11 cellular contexts compared by ENCODE assay signal in the genomic region with DNA sequence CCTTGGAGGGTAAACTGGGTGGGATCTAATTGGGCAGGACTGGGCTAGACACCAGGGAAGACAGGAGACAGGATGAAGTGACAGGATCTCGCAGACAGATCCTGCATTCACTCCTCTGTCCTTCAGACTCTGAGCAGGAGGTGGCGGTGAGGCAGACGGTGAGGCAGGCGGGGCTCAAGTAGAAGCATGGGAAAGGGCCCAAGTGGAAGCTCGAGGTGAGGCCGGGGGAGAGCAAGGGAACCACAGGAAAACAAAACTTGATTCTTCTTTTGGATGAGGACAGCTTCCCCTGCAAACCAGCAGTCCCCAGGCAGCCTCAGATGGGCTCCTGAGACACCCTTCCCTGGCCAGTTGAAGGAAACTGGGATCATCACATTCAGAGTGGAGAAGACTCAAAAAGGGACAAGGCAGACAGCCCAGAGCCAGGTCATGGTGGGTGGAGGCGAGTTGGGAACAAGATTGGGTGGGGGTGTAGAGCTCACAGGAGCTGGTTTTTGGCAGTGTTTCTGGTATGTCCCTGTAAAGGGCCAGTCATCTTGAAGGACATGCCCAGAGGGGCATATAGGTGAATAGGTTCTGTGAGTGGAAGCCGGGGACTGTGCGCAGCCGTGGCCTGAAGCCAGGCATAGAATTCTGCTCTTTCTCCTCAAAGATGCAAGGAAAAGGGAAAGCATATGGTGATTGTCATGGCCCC. TPM values are rescaled to one million over a fixed set of nuclear protein-coding genes. Genes with fewer than 3 reads are reported as not detected.
A peak's percentile ranks its signal among the peaks of the same experiment; 100 is the strongest.
DNase-seq lines count a peak whose midpoint lies in the region; ATAC-seq, FAIRE-seq and TF ChIP-seq lines count a peak whose summit lies in the region.
"Had no signal": no experiment of that assay in that cellular context is flagged by ENCODE, and none has a peak within 500 bp of the region (broad histone marks: within the 10 kb centered on the region; RNA-seq: fewer than 3 reads in every experiment).

No MANE protein-coding gene starts in this region.

- no peak overlapping the region for H3K4ac ChIP-seq in H1 (replicated peaks; ENCODE audit: insufficient read length, low read depth, low read length)

- TF ChIP-seq POLR2A in H1 (IDR thresholded peaks at IDR 0.05; ENCODE audit: control extremely low read depth in 1 of 2, low read depth in 2 of 2, low read length in 2 of 2) = no peak

- FAIRE-seq in H1 (lab: Jason Lieb, UNC) = no peak

- H3K18ac ChIP-seq in H1 (ENCODE audit: extremely low read depth, low read length) = peak overlapping the region; percentile 25; the same call in 1 of the 2 replicates

- DNase-seq in CD4-positive, CD25-positive, alpha-beta regulatory T cell = no peak
- DNase-seq in HFFc6 (no peak), H1 (ENCODE audit: low read depth in 1 of 2, low spot score in 2 of 2) (peak in 1 of 2 experiments; percentile 50), myocyte (ENCODE audit: low read depth) (peak; percentile 53), NCI-H1092 (lab: John Stamatoyannopoulos, UW) (no peak), middle frontal gyrus (ENCODE audit: extremely low spot score, low spot score) (no peak), RPMI8226 (no peak), SW 1271 (lab: John Stamatoyannopoulos, UW) (no peak)
- DNase-seq: NCI-H1417; stimulated activated CD4-positive, alpha-beta T cell treated with anti-CD3 and anti-CD28 coated beads, Interleukin-1b, Interleukin-23, amount 100 ng/mL, for 48 hours; substantia nigra had no signal

- H2BK120ac ChIP-seq in H1 (replicated peaks; ENCODE audit: low read depth, low read length) = no peak overlapping the region

- no peak overlapping the region for H3K27ac ChIP-seq in CD4-positive, CD25-positive, alpha-beta regulatory T cell (ENCODE audit: insufficient read depth, low read length, poor library complexity, severe bottlenecking)
- no peak overlapping the region for H3K27ac ChIP-seq in H1 (ENCODE audit: low read depth, low read length)

- peak overlapping the region; percentile 43; the same call in 1 of the 2 replicates for H2AK5ac ChIP-seq in H1 (ENCODE audit: low read depth, low read length)

- H4K8ac ChIP-seq in H1 (ENCODE audit: extremely low read depth, insufficient read depth, low read length) = no peak overlapping the region; the same call in 1 of the 2 replicates

- 0 out of 2 replicates have a peak overlapping the region, but pooled peaks have one; percentile 41 for H2BK12ac ChIP-seq in H1 (ENCODE audit: low read depth, low read length)

- no peaks in the 10 kb centered on the region for H3K79me1 ChIP-seq in H1 (ENCODE audit: low read depth, low read length)

- no peak overlapping the region for H3K9ac ChIP-seq in H1 (replicated peaks in 1 of 4; ENCODE audit: extremely low read depth in 1 of 4, low read depth in 3 of 4, low read length in 3 of 4)

- peak overlapping the region; percentile 66 for H4K91ac ChIP-seq in H1 (replicated peaks; ENCODE audit: insufficient read length, low read length)

- H3K23me2 ChIP-seq in H1 (ENCODE audit: low read depth, low read length) = no peaks in the 10 kb centered on the region; the same call in none of the 2 replicates

- POLR2A ChIA-PET in H1 (lab: Charles Lee; ENCODE audit: partially characterized antibody) = interaction anchor here (1.0 to 18.0 kb wide), 7 partner anchors 16 to 592 kb away, joined by 3 to 343 read pairs (median 3); partner anchors contain the start of genes DDX20 and INKA2

- H3K9me3 ChIP-seq in CD4-positive, CD25-positive, alpha-beta regulatory T cell (ENCODE audit: control insufficient read depth in 2 of 2, low read length in 2 of 2) = no peaks in the 10 kb centered on the region
- no peaks in the 10 kb centered on the region for H3K9me3 ChIP-seq in H1 (ENCODE audit: insufficient read depth in 2 of 2, low read depth in 1 of 2, low read length in 1 of 2)

- H2BK5ac ChIP-seq in H1 (ENCODE audit: low read depth, low read length) = peak overlapping the region; percentile 49; the same call in 1 of the 2 replicates

- H3K27ac Mint-ChIP-seq in CD4-positive, CD25-positive, alpha-beta regulatory T cell = peak overlapping the region; percentile 8 to 90 (median 86)
- peak overlapping the region; percentile 15 for H3K27ac Mint-ChIP-seq in HFFc6

- peaks cover 6% of the 10 kb centered on the region for H3K36me3 ChIP-seq in CD4-positive, CD25-positive, alpha-beta regulatory T cell (ENCODE audit: control insufficient read depth, insufficient read depth, low read length)
- H3K36me3 ChIP-seq in H1 (ENCODE audit: control insufficient read depth in 2 of 4, insufficient read depth in 4 of 4, low read length in 3 of 4) = no peaks in the 10 kb centered on the region

- TF ChIP-seq CTCF in HFFc6 (IDR thresholded peaks at IDR 0.05) = no peak
- peak in 1 of 3 experiments; percentile 4; a peak in 1 of 4 replicates for TF ChIP-seq CTCF in H1 (IDR thresholded peaks at IDR 0.05; ENCODE audit: control extremely low read depth in 1 of 3, insufficient read depth in 1 of 3, low read depth in 1 of 3, low read length in 3 of 3)

- H4K20me1 ChIP-seq in H1 (replicated peaks in 1 of 2; ENCODE audit: control insufficient read depth in 1 of 2, insufficient read depth in 2 of 2, low read length in 2 of 2) = peaks cover 0 to 1% of the 10 kb centered on the region in 2 experiments

- peaks cover 6% of the 10 kb centered on the region for H3K36me3 Mint-ChIP-seq in CD4-positive, CD25-positive, alpha-beta regulatory T cell
- peaks cover 5% of the 10 kb centered on the region; the same call in 1 of the 2 replicates for H3K36me3 Mint-ChIP-seq in HFFc6 (ENCODE audit: low read depth)

- H3K4me3 Mint-ChIP-seq in CD4-positive, CD25-positive, alpha-beta regulatory T cell = peak overlapping the region in 2 of 4 donors; percentile 8 to 36
- H3K4me3 Mint-ChIP-seq in HFFc6 = no peak overlapping the region

- no peaks in the 10 kb centered on the region for H3K79me2 ChIP-seq in H1 (ENCODE audit: control insufficient read depth in 1 of 2, insufficient read depth in 2 of 2, low read length in 2 of 2)

- no peaks in the 10 kb centered on the region for H3K27me3 ChIP-seq in CD4-positive, CD25-positive, alpha-beta regulatory T cell (ENCODE audit: control insufficient read depth, insufficient read depth, low read length)
- H3K27me3 ChIP-seq in H1 (replicated peaks in 1 of 4; ENCODE audit: control insufficient read depth in 3 of 4, extremely low read depth in 1 of 4, insufficient read depth in 3 of 4, low read length in 3 of 4) = no peaks in the 10 kb centered on the region; a peak in 1 of 7 replicates

- H3K4me1 ChIP-seq in CD4-positive, CD25-positive, alpha-beta regulatory T cell (ENCODE audit: control insufficient read depth, insufficient read depth, low read length, poor library complexity, severe bottlenecking) = peaks cover 15% of the 10 kb centered on the region
- H3K4me1 ChIP-seq in H1 (replicated peaks in 1 of 4; ENCODE audit: control insufficient read depth in 3 of 4, insufficient read depth in 4 of 4, low read length in 3 of 4) = peaks cover 2 to 21% (median 14%) of the 10 kb centered on the region in 4 experiments

- TF ChIP-seq RAD21 in H1 (IDR thresholded peaks at IDR 0.05 in 1 of 2, conservative IDR thresholded peaks at IDR 0.05 in 1 of 2; ENCODE audit: low read depth in 2 of 2, low read length in 2 of 2) = no peak; a peak in 1 of 4 replicates

- H3K23ac ChIP-seq in H1 (ENCODE audit: insufficient read length) = no peak overlapping the region

- CTCF ChIA-PET in H1 (lab: Charles Lee; ENCODE audit: partially characterized antibody) = interaction anchor here (0.5 to 42.0 kb wide), 5 partner anchors 23 to 145 kb away, joined by 3 to 1070 read pairs (median 3); partner anchors contain the start of genes DDX20 and INKA2

- no peak overlapping the region for H3K14ac ChIP-seq in H1 (ENCODE audit: insufficient read length)

- H2AFZ ChIP-seq in H1 (ENCODE audit: low read length) = no peak overlapping the region

- no peaks in the 10 kb centered on the region for H3K27me3 Mint-ChIP-seq in CD4-positive, CD25-positive, alpha-beta regulatory T cell
- H3K27me3 Mint-ChIP-seq in HFFc6 (ENCODE audit: insufficient read depth) = peaks cover 3% of the 10 kb centered on the region; the same call in 1 of the 2 replicates

- 74% methylated on average over 10 of the region's 10 CpGs; no CpG with 5 or more reads in 1 of the 2 experiments for WGBS in H1 (ENCODE audit: extremely low coverage in 1 of 2, insufficient coverage in 1 of 2, insufficient read length in 1 of 2, insufficient replicate concordance in 2 of 2, low coverage in 1 of 2, low lambda C conversion rate in 2 of 2, missing lambda C conversion rate in 1 of 2), 2 experiments

- H3K4me2 ChIP-seq in H1 (ENCODE audit: insufficient read depth in 1 of 2, low read depth in 2 of 2, low read length in 2 of 2) = peak overlapping the region; percentile 22 to 29; a peak in 2 of 4 replicates

- H3K9me3 Mint-ChIP-seq in CD4-positive, CD25-positive, alpha-beta regulatory T cell = no peaks in the 10 kb centered on the region
- H3K9me3 Mint-ChIP-seq in HFFc6 = no peaks in the 10 kb centered on the region

- H3K4me1 Mint-ChIP-seq in CD4-positive, CD25-positive, alpha-beta regulatory T cell = peaks cover 20 to 32% (median 26%) of the 10 kb centered on the region in 4 donors
- peaks cover 22% of the 10 kb centered on the region for H3K4me1 Mint-ChIP-seq in HFFc6 (ENCODE audit: low read depth)

- no peak overlapping the region; the same call in 1 of the 2 replicates for H2BK15ac ChIP-seq in H1 (ENCODE audit: low read length)

- ATAC-seq in CD4-positive, CD25-positive, alpha-beta regulatory T cell (ENCODE audit: low read depth in 2 of 2) = no peak

- H3K4me3 ChIP-seq in CD4-positive, CD25-positive, alpha-beta regulatory T cell (ENCODE audit: low read depth, low read length) = no peak overlapping the region
- H3K4me3 ChIP-seq in H1 (ENCODE audit: extremely low read depth in 1 of 4, insufficient read depth in 2 of 4, low read depth in 3 of 4, low read length in 4 of 4) = no peak overlapping the region

- no peak overlapping the region for H3K56ac ChIP-seq in H1 (replicated peaks; ENCODE audit: insufficient read length, low read depth, low read length)

- TF ChIP-seq EP300 in H1 (IDR thresholded peaks at IDR 0.05; ENCODE audit: borderline replicate concordance in 1 of 2, low read depth in 2 of 2, low read length in 2 of 2) = no peak

- H2BK20ac ChIP-seq in H1 (ENCODE audit: low read length) = peak overlapping the region; percentile 68

- no peak overlapping the region for H4K5ac ChIP-seq in H1 (ENCODE audit: insufficient read length, low read depth, low read length)

RNA-seq across cellular contexts. Expression of gene INKA2, which starts 18.1 kb away (rescaled TPM):
- not detected for total RNA-seq in CD4-positive, CD25-positive, alpha-beta regulatory T cell
- polyA plus RNA-seq in CD4-positive, CD25-positive, alpha-beta regulatory T cell = under 1 TPM in 1 of 4 donors, not detected in 3; 0.31 TPM
- 1 to 10 TPM; 1.7 to 3.5 (median 2.6) TPM for total RNA-seq in HFFc6 (2021; fragmentation: NEBNext Ultra II Directional; extraction: Animal tissue kit (Norgen Biotek cat#: 25700))
- 10.9 and 11.5 TPM in 2 replicates for total RNA-seq in H1 (2021; fragmentation: NEBNext Ultra II Directional; extraction: Animal tissue kit (Norgen Biotek cat#: 25700))
- 4.2 and 5.7 TPM in 2 replicates for polyA plus RNA-seq in H1 (2011; rRNA removed)
- polyA plus RNA-seq in H1 (2011; cell fraction: cytosol; rRNA removed) = 5.8 TPM
- 7.1 TPM for polyA plus RNA-seq in H1 (2011; cell fraction: nucleus; rRNA removed)
- 9.7 to 13.7 TPM (median 10.9 TPM) in 4 replicates for polyA plus RNA-seq in H1 (2012, experiment 1 of 2)
- polyA plus RNA-seq in H1 (2012, experiment 2 of 2) = 6.0 TPM
- polyA plus RNA-seq in H1 (2013, experiment 1 of 2) = 2.7 TPM
- polyA plus RNA-seq in H1 (2013, experiment 2 of 2) = 2.4 TPM
- 9.7 and 10.6 TPM in 2 replicates for polyA minus RNA-seq in H1 (2011; rRNA and poly(A)+ RNA removed)
- polyA minus RNA-seq in H1 (2011; cell fraction: cytosol; rRNA and poly(A)+ RNA removed) = 3.5 TPM
- 15.2 TPM for polyA minus RNA-seq in H1 (2011; cell fraction: nucleus; rRNA and poly(A)+ RNA removed)
- total RNA-seq in myocyte = 31.9 and 50.6 TPM in 2 replicates
- polyA plus RNA-seq in myocyte (2012) = 9.4 TPM

RNA-seq across cellular contexts. Expression of gene DDX20, which starts 34.6 kb away (rescaled TPM):
- total RNA-seq in CD4-positive, CD25-positive, alpha-beta regulatory T cell = 16.0 TPM
- 10 to 100 TPM in 3 of 4 donors, 1 to 10 TPM in 1; 9.6 to 18.8 (median 14.8) TPM for polyA plus RNA-seq in CD4-positive, CD25-positive, alpha-beta regulatory T cell
- total RNA-seq in HFFc6 (2021; fragmentation: NEBNext Ultra II Directional; extraction: Animal tissue kit (Norgen Biotek cat#: 25700)) = 10 to 100 TPM; 12.9 to 15.5 (median 13.9) TPM
- total RNA-seq in H1 (2021; fragmentation: NEBNext Ultra II Directional; extraction: Animal tissue kit (Norgen Biotek cat#: 25700)) = 24.7 and 25.4 TPM in 2 replicates
- 5.4 and 7.5 TPM in 2 replicates for polyA plus RNA-seq in H1 (2011; rRNA removed)
- 9.9 TPM for polyA plus RNA-seq in H1 (2011; cell fraction: cytosol; rRNA removed)
- 5.2 TPM for polyA plus RNA-seq in H1 (2011; cell fraction: nucleus; rRNA removed)
- polyA plus RNA-seq in H1 (2012, experiment 1 of 2) = 11.0 to 15.2 TPM (median 12.3 TPM) in 4 replicates
- 2.0 TPM for polyA plus RNA-seq in H1 (2012, experiment 2 of 2)
- polyA plus RNA-seq in H1 (2013, experiment 1 of 2) = 14.9 TPM
- 14.6 TPM for polyA plus RNA-seq in H1 (2013, experiment 2 of 2)
- polyA minus RNA-seq in H1 (2011; rRNA and poly(A)+ RNA removed) = 12.3 and 17.1 TPM in 2 replicates
- polyA minus RNA-seq in H1 (2011; cell fraction: cytosol; rRNA and poly(A)+ RNA removed) = 13.5 TPM
- 16.8 TPM for polyA minus RNA-seq in H1 (2011; cell fraction: nucleus; rRNA and poly(A)+ RNA removed)
- 22.4 and 27.0 TPM in 2 replicates for total RNA-seq in myocyte
- 4.8 TPM for polyA plus RNA-seq in myocyte (2012)
